Comparison of ENCODE assay signal across 12 cellular contexts in the genomic region with DNA sequence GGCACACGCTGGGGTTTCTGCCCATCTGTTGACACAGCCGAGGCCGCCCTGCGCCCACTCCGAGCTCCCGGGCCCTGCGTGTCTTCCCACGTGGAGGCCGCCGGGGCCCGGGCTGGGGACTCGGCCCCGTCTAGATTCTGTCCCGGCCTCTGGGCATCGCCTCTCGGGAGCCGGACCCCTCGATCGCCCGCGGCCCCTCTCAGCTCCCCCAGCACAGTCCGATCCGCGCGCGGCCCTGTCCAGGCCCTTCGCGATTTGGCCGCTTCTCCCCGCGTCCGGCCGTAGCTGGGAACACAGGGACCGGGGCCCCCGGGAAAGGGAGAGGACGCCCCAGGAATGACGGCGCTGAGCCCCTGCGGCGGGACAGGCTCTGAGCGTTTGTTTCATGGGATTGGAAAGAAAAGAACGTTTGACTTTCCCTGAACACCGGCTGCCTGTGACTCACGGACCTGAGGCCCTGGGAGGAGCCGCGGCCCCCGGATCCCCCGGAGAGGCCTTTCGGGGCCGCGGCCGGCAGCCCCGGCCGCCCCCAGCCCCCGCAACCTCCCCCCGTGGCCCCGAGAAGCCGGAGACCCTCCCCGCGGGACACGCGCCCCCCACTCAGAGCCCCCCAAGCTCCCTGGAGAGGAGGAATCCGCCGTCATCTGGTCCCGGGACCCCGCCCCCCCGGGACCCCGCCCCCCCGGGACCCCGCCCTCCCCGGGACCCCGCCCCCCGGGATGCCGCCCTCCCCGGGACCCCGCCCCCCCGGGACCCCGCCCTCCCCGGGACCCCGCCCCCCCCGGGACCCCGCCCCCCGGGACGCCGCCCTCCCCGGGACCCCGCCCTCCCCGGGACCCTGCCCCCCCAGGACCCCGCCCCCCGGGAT.
DNase-seq lines count a peak whose midpoint lies in the region; TF ChIP-seq lines count a peak whose summit lies in the region.
"Had no signal": no experiment of that assay in that cellular context is flagged by ENCODE, and none has a peak within 500 bp of the region (broad histone marks: within the 10 kb centered on the region; RNA-seq: fewer than 3 reads in every experiment).

No MANE protein-coding gene starts in this region.

- H3K4me1 ChIP-seq in A673 (ENCODE audit: insufficient read depth, low read length, poor library complexity, severe bottlenecking) (no peaks in the 10 kb centered on the region), neural progenitor cell (no peaks in the 10 kb centered on the region)
- H3K4me1 ChIP-seq: BE2C had no signal

- no peaks in the 10 kb centered on the region for H3K36me3 Mint-ChIP-seq in neural progenitor cell

- no peak for TF ChIP-seq CTCF in A673 (conservative IDR thresholded peaks at IDR 0.05; ENCODE audit: low read depth, low read length)
- TF ChIP-seq CTCF in RWPE1 (conservative IDR thresholded peaks at IDR 0.05; ENCODE audit: low read depth) = no peak
- TF ChIP-seq CTCF in fibroblast of villous mesenchyme (IDR thresholded peaks at IDR 0.05; ENCODE audit: insufficient read depth, low read depth, low read length) = no peak
- TF ChIP-seq CTCF in neural progenitor cell (IDR thresholded peaks at IDR 0.05) = no peak

- peaks cover 6% of the 10 kb centered on the region for H3K27me3 Mint-ChIP-seq in neural progenitor cell (ENCODE audit: insufficient read depth, low read depth)

- peak; percentile 30 for DNase-seq in A673 (ENCODE audit: low spot score)
- peak; percentile 58 for DNase-seq in RWPE1 (ENCODE audit: low spot score)
- DNase-seq in fibroblast of villous mesenchyme (ENCODE audit: low read depth) = peak; percentile 19
- DNase-seq in neural progenitor cell (ENCODE audit: low spot score) = peak; percentile 54
- no peak for DNase-seq in NCI-H1694 treated with DMSO at 0.1 percent for 48 hours (lab: John Stamatoyannopoulos, UW)
- no peak for DNase-seq in GM19238 (ENCODE audit: insufficient read length, low spot score)
- DNase-seq in hypothalamus (lab: John Stamatoyannopoulos, UW) = no peak
- DNase-seq in ecto neural progenitor cell (ENCODE audit: low spot score) = no peak
- DNase-seq: activated naive CD8-positive, alpha-beta T cell treated with anti-CD3 and anti-CD28 coated beads, Interleukin-2, amount 50 U/mL, for 24 hours; BE2C; NCI-H1105 treated with DMSO at 0.1 percent for 48 hours; PC-9 had no signal

- H3K4me3 Mint-ChIP-seq in neural progenitor cell = no peak overlapping the region
- H3K4me3 Mint-ChIP-seq: activated naive CD8-positive, alpha-beta T cell treated with anti-CD3 and anti-CD28 coated beads, Interleukin-2, amount 50 U/mL, for 24 hours had no signal

- H3K4me1 Mint-ChIP-seq in neural progenitor cell = peaks cover 2% of the 10 kb centered on the region
- H3K4me1 Mint-ChIP-seq: activated naive CD8-positive, alpha-beta T cell treated with anti-CD3 and anti-CD28 coated beads, Interleukin-2, amount 50 U/mL, for 24 hours had no signal

- peak overlapping the region; percentile 90 for H2AFZ ChIP-seq in neural progenitor cell (replicated peaks)
- H2AFZ ChIP-seq: PC-9 had no signal

- BruUV-seq in A673 (replicated peaks; lab: Mats Ljungman, UMichigan) = no TSS peak

- H3K27ac ChIP-seq in A673 (ENCODE audit: low read depth, low read length, poor library complexity, severe bottlenecking) (no peak overlapping the region), RWPE1 (no peak overlapping the region; the same call in 1 of the 2 replicates), neural progenitor cell (no peak overlapping the region)
- H3K27ac ChIP-seq: PC-9 had no signal

- peak overlapping the region; percentile 69 for H3K4me2 ChIP-seq in neural progenitor cell
- H3K4me2 ChIP-seq: PC-9 had no signal

- H3K27ac Mint-ChIP-seq in neural progenitor cell = no peak overlapping the region
- H3K27ac Mint-ChIP-seq: activated naive CD8-positive, alpha-beta T cell treated with anti-CD3 and anti-CD28 coated beads, Interleukin-2, amount 50 U/mL, for 24 hours had no signal

- no peak overlapping the region for H3K9ac ChIP-seq in neural progenitor cell

- POLR2A ChIA-PET in A673 (lab: Charles Lee; ENCODE audit: low non-redundant PET) = no interaction called here
- POLR2A ChIA-PET in RWPE1 (lab: Yijun Ruan, JAX; ENCODE audit: low non-redundant PET) = no interaction called here

- no peaks in the 10 kb centered on the region for H3K9me3 Mint-ChIP-seq in neural progenitor cell
- H3K9me3 Mint-ChIP-seq: activated naive CD8-positive, alpha-beta T cell treated with anti-CD3 and anti-CD28 coated beads, Interleukin-2, amount 50 U/mL, for 24 hours had no signal

- H3K27me3 ChIP-seq in A673 (replicated peaks; ENCODE audit: insufficient read depth, low read depth, low read length, poor library complexity) (no peaks in the 10 kb centered on the region), neural progenitor cell (peaks cover 9% of the 10 kb centered on the region)
- H3K27me3 ChIP-seq: BE2C had no signal

- intact Hi-C loops in A673 (cut with micrococcal nuclease; ENCODE audit: unreplicated experiment) = no loop called here

- no peaks in the 10 kb centered on the region for H3F3A ChIP-seq in neural progenitor cell (ENCODE audit: low read depth)

- H3K4me3 ChIP-seq in A673 (ENCODE audit: low read depth, low read length, poor library complexity, severe bottlenecking) (peak overlapping the region; percentile 35), fibroblast of villous mesenchyme (ENCODE audit: low read depth, low read length) (peak overlapping the region; percentile 21), neural progenitor cell (peak overlapping the region; percentile 37)
- H3K4me3 ChIP-seq: PC-9 had no signal

- CTCF ChIA-PET in A673 (lab: Charles Lee) = no interaction called here
- CTCF ChIA-PET in RWPE1 (lab: Yijun Ruan, JAX) = interaction anchor here (0.5 kb wide), 1 partner anchor 9 kb away, joined by 3 read pairs; no protein-coding TSS in a partner anchor

- H3K36me3 ChIP-seq in A673 (ENCODE audit: insufficient read depth, low read length, poor library complexity, severe bottlenecking) (no peaks in the 10 kb centered on the region), neural progenitor cell (no peaks in the 10 kb centered on the region)
- H3K36me3 ChIP-seq: BE2C had no signal

- H3K79me2 ChIP-seq in neural progenitor cell (ENCODE audit: low read depth) = no peaks in the 10 kb centered on the region

- H3K9me3 ChIP-seq in A673 (ENCODE audit: low read depth, low read length, poor library complexity, severe bottlenecking) (no peaks in the 10 kb centered on the region), neural progenitor cell (ENCODE audit: low read depth) (no peaks in the 10 kb centered on the region)
- H3K9me3 ChIP-seq: BE2C had no signal

- H4K20me1 ChIP-seq in neural progenitor cell (ENCODE audit: low read depth) = no peaks in the 10 kb centered on the region

Comparison
In these comparisons a context has a peak if more than half of its experiments do, and no peak if none do; other contexts are left out.
1. DNase-seq: peak in A673 (single experiment), RWPE1 (single experiment), fibroblast of villous mesenchyme (single experiment) and neural progenitor cell (single experiment); none in NCI-H1694 treated with DMSO at 0.1 percent for 48 hours (single experiment), GM19238 (single experiment), hypothalamus (0 of 51) and ecto neural progenitor cell (single experiment).
2. Peak in every context shown above with its lines, with median percentiles within 50 percentile points of each other: H3K4me3 ChIP-seq.